Comparison of ENCODE assay signal across 8 cellular contexts in the genomic region with DNA sequence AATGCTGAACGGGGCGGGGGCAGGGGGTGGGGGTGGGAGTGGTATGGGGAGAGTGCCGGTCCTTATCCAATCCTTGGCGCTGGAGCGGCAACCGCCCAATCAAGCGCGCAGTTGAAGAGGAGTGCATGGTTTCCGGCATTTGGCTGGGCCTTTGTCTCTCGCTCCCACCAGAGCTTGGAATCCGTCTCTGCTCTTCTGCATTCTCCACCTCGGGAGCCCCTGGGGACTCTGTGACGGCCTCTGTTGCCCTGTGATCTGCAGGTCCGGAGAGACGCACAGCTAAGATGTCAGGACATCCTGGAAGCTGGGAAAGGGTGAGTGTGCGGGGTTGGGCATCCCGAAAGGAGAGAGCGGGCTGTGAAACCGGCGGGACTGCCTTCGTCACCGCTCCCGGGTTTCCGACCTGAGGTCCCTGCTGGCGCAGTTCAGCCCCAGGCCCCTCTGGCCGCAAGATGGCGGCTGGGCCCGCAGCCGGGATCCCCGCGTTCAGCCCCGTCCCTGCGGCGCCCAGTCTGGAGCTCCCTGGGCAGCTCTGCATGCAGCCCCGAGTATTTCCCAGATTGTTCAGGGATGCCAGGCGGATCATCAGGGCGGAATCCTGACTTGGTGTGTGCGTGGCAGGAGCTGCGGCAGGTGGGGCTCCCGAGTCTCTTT. TPM values are rescaled to one million over a fixed set of nuclear protein-coding genes. Genes with fewer than 3 reads are reported as not detected.
A peak's percentile ranks its signal among the peaks of the same experiment; 100 is the strongest.
DNase-seq lines count a peak whose midpoint lies in the region; ATAC-seq, FAIRE-seq and TF ChIP-seq lines count a peak whose summit lies in the region.

No MANE protein-coding gene starts in this region.

- TF ChIP-seq POLR2A in GM12892 (IDR thresholded peaks at IDR 0.05; ENCODE audit: low read depth, low read length) = peak; percentile 90

- H3K4me3 ChIP-seq in retinal pigment epithelial cell (ENCODE audit: low read length) = peak overlapping the region; percentile 88

- peak; percentile 95 for ATAC-seq in HG02798 (IDR thresholded peaks at IDR 0.05; ENCODE audit: poor library complexity, unreplicated experiment)

- peak; percentile 85 for FAIRE-seq in GM12892 (lab: Jason Lieb, UNC)

- TF ChIP-seq CTCF in retinal pigment epithelial cell (conservative IDR thresholded peaks at IDR 0.05; ENCODE audit: low read depth, low read length) = peak; percentile 9

- peak; percentile 74 for DNase-seq in GM12892 (ENCODE audit: insufficient read length)
- DNase-seq in NCI-H146 treated with DMSO at 0.1 percent for 48 hours (lab: John Stamatoyannopoulos, UW; ENCODE audit: unreplicated experiment) = peak; percentile 94
- DNase-seq in T-helper 22 cell (ENCODE audit: low read depth) = peak; percentile 79
- DNase-seq in astrocyte of the hippocampus (ENCODE audit: low read depth, low spot score) = peak; percentile 96
- peak; percentile 40 to 93 (median 82) for DNase-seq in hypothalamus (lab: John Stamatoyannopoulos, UW)
- DNase-seq in retinal pigment epithelial cell (ENCODE audit: low read depth) = peak; percentile 88
- no peak for DNase-seq in NOMO-1 (lab: John Stamatoyannopoulos, UW; ENCODE audit: unreplicated experiment in 2 of 2)

RNA-seq across cellular contexts. Expression of gene ZNF254, which starts 53.6 kb away (rescaled TPM):
- 5.7 TPM for polyA plus RNA-seq in GM12892 (2012; ENCODE audit: missing spikeins)

Comparison
In these comparisons a context has a peak if more than half of its experiments do, and no peak if none do; other contexts are left out.
1. DNase-seq: peak in GM12892 (single experiment), NCI-H146 treated with DMSO at 0.1 percent for 48 hours (single experiment), T-helper 22 cell (single experiment), astrocyte of the hippocampus (single experiment), hypothalamus (51 of 51) and retinal pigment epithelial cell (single experiment); none in NOMO-1 (0 of 2).